2 cellular contexts compared by ENCODE assay signal in the genomic region with DNA sequence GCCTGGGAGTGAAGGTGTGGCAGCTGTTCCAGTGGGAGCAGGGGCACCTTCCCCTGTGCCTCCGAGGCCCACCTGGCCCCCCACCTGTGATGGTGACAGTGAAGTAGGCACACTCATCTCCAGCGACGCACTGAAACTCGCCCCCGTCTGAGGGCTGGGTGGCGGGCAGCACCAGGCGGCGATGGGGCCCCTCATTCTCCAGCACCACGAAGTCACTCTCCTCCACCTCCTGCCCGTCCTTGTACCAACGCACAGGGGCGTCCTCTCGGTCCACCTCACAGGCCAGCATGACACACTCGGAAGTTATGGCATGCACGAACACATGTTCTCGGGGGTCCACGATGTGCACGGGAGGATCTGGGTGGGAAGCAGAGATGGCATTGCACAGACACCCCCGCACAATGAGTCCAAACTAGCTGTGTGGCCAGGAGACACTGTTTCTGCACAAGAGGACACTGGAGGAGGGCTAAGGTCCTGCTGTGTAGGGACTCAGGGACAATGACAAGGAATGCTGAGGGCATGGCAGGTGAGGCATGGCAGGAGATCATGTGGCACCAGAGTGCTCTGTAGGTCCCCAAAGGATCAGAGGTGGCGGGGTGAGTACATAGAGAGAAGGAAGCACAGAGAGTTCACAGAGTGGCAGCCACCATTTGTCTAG.
TF ChIP-seq lines count a peak whose summit lies in the region.

No MANE protein-coding gene starts in this region.

TF ChIP-seq in HepG2, 621 proteins besides CTCF, POLR2A, EP300 and RAD21:
- TF ChIP-seq ZSCAN9 (CRISPR knock-in tag; IDR thresholded peaks at IDR 0.05; ENCODE audit: borderline replicate concordance) (no peak), ZNF160 (CRISPR knock-in tag; IDR thresholded peaks at IDR 0.05) (no peak), ELF4 (CRISPR knock-in tag; IDR thresholded peaks at IDR 0.05; ENCODE audit: borderline replicate concordance) (no peak), RBM22 (optimal IDR thresholded peaks at IDR 0.05; ENCODE audit: low read length) (peak; percentile 78), ZNF598 (CRISPR knock-in tag; IDR thresholded peaks at IDR 0.05; ENCODE audit: borderline replicate concordance) (no peak), ZNF446 (CRISPR knock-in tag; IDR thresholded peaks at IDR 0.05) (0 out of 2 replicates have a peak, but pooled peaks have one; percentile 42), ELF1 (CRISPR knock-in tag; IDR thresholded peaks at IDR 0.05) (no peak), ZNF546 (CRISPR knock-in tag; conservative IDR thresholded peaks at IDR 0.05) (no peak), KDM4B (CRISPR knock-in tag; IDR thresholded peaks at IDR 0.05) (no peak), ZMYM3 (CRISPR knock-in tag; IDR thresholded peaks at IDR 0.05) (no peak), POLR2G (IDR thresholded peaks at IDR 0.05; ENCODE audit: low read depth, low read length) (peak; percentile 12; the same call in 1 of the 2 replicates), RBFOX2 (IDR thresholded peaks at IDR 0.05; ENCODE audit: low read depth, low read length) (peak; percentile 60), ISL2 (CRISPR knock-in tag; IDR thresholded peaks at IDR 0.05) (no peak), ADNP (CRISPR knock-in tag; IDR thresholded peaks at IDR 0.05) (no peak), ZNF781 (CRISPR knock-in tag; IDR thresholded peaks at IDR 0.05; ENCODE audit: borderline replicate concordance, not compliant biosample characterization) (no peak), STAG1 (CRISPR knock-in tag; IDR thresholded peaks at IDR 0.05) (no peak), ATAD3A (CRISPR knock-in tag; IDR thresholded peaks at IDR 0.05) (no peak), ZNF260 (CRISPR knock-in tag; IDR thresholded peaks at IDR 0.05; ENCODE audit: borderline replicate concordance, low read depth) (no peak), HOXA3 (CRISPR knock-in tag; IDR thresholded peaks at IDR 0.05) (no peak), AGO2 (optimal IDR thresholded peaks at IDR 0.05; ENCODE audit: low read depth, low read length) (peak; percentile 92)
- TF ChIP-seq, protein P1, sequence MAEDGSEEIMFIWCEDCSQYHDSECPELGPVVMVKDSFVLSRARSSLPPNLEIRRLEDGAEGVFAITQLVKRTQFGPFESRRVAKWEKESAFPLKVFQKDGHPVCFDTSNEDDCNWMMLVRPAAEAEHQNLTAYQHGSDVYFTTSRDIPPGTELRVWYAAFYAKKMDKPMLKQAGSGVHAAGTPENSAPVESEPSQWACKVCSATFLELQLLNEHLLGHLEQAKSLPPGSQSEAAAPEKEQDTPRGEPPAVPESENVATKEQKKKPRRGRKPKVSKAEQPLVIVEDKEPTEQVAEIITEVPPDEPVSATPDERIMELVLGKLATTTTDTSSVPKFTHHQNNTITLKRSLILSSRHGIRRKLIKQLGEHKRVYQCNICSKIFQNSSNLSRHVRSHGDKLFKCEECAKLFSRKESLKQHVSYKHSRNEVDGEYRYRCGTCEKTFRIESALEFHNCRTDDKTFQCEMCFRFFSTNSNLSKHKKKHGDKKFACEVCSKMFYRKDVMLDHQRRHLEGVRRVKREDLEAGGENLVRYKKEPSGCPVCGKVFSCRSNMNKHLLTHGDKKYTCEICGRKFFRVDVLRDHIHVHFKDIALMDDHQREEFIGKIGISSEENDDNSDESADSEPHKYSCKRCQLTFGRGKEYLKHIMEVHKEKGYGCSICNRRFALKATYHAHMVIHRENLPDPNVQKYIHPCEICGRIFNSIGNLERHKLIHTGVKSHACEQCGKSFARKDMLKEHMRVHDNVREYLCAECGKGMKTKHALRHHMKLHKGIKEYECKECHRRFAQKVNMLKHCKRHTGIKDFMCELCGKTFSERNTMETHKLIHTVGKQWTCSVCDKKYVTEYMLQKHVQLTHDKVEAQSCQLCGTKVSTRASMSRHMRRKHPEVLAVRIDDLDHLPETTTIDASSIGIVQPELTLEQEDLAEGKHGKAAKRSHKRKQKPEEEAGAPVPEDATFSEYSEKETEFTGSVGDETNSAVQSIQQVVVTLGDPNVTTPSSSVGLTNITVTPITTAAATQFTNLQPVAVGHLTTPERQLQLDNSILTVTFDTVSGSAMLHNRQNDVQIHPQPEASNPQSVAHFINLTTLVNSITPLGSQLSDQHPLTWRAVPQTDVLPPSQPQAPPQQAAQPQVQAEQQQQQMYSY (CRISPR knock-in tag; IDR thresholded peaks at IDR 0.05) = no peak
- TF ChIP-seq, protein P2, sequence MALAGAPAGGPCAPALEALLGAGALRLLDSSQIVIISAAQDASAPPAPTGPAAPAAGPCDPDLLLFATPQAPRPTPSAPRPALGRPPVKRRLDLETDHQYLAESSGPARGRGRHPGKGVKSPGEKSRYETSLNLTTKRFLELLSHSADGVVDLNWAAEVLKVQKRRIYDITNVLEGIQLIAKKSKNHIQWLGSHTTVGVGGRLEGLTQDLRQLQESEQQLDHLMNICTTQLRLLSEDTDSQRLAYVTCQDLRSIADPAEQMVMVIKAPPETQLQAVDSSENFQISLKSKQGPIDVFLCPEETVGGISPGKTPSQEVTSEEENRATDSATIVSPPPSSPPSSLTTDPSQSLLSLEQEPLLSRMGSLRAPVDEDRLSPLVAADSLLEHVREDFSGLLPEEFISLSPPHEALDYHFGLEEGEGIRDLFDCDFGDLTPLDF (CRISPR knock-in tag; IDR thresholded peaks at IDR 0.05) = no peak
- TF ChIP-seq, protein P3, sequence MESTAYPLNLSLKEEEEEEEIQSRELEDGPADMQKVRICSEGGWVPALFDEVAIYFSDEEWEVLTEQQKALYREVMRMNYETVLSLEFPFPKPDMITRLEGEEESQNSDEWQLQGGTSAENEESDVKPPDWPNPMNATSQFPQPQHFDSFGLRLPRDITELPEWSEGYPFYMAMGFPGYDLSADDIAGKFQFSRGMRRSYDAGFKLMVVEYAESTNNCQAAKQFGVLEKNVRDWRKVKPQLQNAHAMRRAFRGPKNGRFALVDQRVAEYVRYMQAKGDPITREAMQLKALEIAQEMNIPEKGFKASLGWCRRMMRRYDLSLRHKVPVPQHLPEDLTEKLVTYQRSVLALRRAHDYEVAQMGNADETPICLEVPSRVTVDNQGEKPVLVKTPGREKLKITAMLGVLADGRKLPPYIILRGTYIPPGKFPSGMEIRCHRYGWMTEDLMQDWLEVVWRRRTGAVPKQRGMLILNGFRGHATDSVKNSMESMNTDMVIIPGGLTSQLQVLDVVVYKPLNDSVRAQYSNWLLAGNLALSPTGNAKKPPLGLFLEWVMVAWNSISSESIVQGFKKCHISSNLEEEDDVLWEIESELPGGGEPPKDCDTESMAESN (CRISPR knock-in tag; conservative IDR thresholded peaks at IDR 0.05) = no peak

TF ChIP-seq in GM12891, 5 proteins besides CTCF, POLR2A, EP300 and RAD21:
- TF ChIP-seq POLR2AphosphoS5 (IDR thresholded peaks at IDR 0.05; ENCODE audit: low read depth, low read length) = no peak
- TF ChIP-seq TAF1 (IDR thresholded peaks at IDR 0.05; ENCODE audit: low read depth, low read length) = no peak
